8 cellular contexts compared by ENCODE assay signal in genomic region chr1:2236695-2237677, GRCh38. TPM values are rescaled to one million over a fixed set of nuclear protein-coding genes. Genes with fewer than 3 reads are reported as not detected.
DNase-seq lines count a peak whose midpoint lies in the region; ATAC-seq and TF ChIP-seq lines count a peak whose summit lies in the region.

No MANE protein-coding gene starts in this region.

- no peak overlapping the region for H2AFZ ChIP-seq in mesenchymal stem cell (ENCODE audit: low read depth, low read length)

- no peak overlapping the region for H2AK5ac ChIP-seq in mesenchymal stem cell (ENCODE audit: low read length, severe bottlenecking)

- peak overlapping the region in 1 of 2 experiments; percentile 70 for H3K18ac ChIP-seq in mesenchymal stem cell (ENCODE audit: low read depth in 1 of 2, low read length in 2 of 2)

- no peak overlapping the region for H3K4me3 Mint-ChIP-seq in MCF 10A (ENCODE audit: unreplicated experiment)

- CTCF ChIA-PET in MCF 10A (lab: Yijun Ruan, JAX): interaction anchor here (0.5 to 1.1 kb wide), 2 partner anchors 27 to 146 kb away, joined by 3 to 4 read pairs; no protein-coding TSS in a partner anchor

- peak overlapping the region; percentile 38 for H3K9ac ChIP-seq in mesenchymal stem cell (ENCODE audit: low read length)

- H3K9me3 Mint-ChIP-seq in MCF 10A (ENCODE audit: unreplicated experiment): no peaks in the 10 kb centered on the region

- H3K36me3 Mint-ChIP-seq in MCF 10A (ENCODE audit: insufficient read depth, unreplicated experiment): peaks cover 6% of the 10 kb centered on the region

- BruUV-seq in MCF 10A (replicated peaks; lab: Mats Ljungman, UMichigan): no TSS peak

- POLR2A ChIA-PET in MCF 10A (lab: Yijun Ruan, JAX): interaction anchor here (1.6 kb wide), 1 partner anchor 15 kb away, joined by 3 read pairs; no protein-coding TSS in a partner anchor

- peak overlapping the region in 1 of 2 experiments; percentile 2 for H3K14ac ChIP-seq in mesenchymal stem cell (ENCODE audit: low read length in 2 of 2)

- no peaks in the 10 kb centered on the region for H3K27me3 Mint-ChIP-seq in MCF 10A (ENCODE audit: insufficient read depth, unreplicated experiment)

- in situ Hi-C loops in transverse colon (cut with MboI; ENCODE audit: low pct_ligation_motif_present in 1 of 4, low pct_unique_long_range_greater_than_20kb in 1 of 4, low sequenced_read_pairs in 3 of 4): no loop called here

- peak overlapping the region; percentile 88 to 96 for H3K27ac ChIP-seq in breast epithelium
- H3K27ac ChIP-seq in mesenchymal stem cell (ENCODE audit: low read length, poor library complexity, severe bottlenecking): no peak overlapping the region
- peak overlapping the region; percentile 11 to 90 (median 84) for H3K27ac ChIP-seq in transverse colon

- ATAC-seq in GM19467 (IDR thresholded peaks at IDR 0.05; ENCODE audit: unreplicated experiment): no peak

- TF ChIP-seq CTCF in breast epithelium (IDR thresholded peaks at IDR 0.05) (no peak), MCF 10A (IDR thresholded peaks at IDR 0.05; ENCODE audit: unreplicated experiment) (no peak), transverse colon (IDR thresholded peaks at IDR 0.05) (no peak)

- intact Hi-C loops in breast epithelium (cut with DNase I; ENCODE audit: low total_unique reads): no loop called here
- intact Hi-C loops in MCF 10A (cut with micrococcal nuclease): no loop called here
- intact Hi-C loops in transverse colon (cut with DNase I; ENCODE audit: low total_unique reads): loop anchor here (5.0 kb wide), 1 partner anchor 40 kb away; no protein-coding TSS in a partner anchor

- H3K4me3 ChIP-seq in breast epithelium (peak overlapping the region in 1 of 3 donors; percentile 29), mesenchymal stem cell (ENCODE audit: insufficient read depth in 1 of 2, low read depth in 1 of 2, low read length in 2 of 2) (no peak overlapping the region), transverse colon (no peak overlapping the region)

- no peak overlapping the region for H3K4me2 ChIP-seq in mesenchymal stem cell (ENCODE audit: low read length, poor library complexity, severe bottlenecking)

- H3K9me3 ChIP-seq in breast epithelium (no peaks in the 10 kb centered on the region), mesenchymal stem cell (ENCODE audit: control insufficient read depth, low read length) (no peaks in the 10 kb centered on the region), transverse colon (no peaks in the 10 kb centered on the region)

- H4K8ac ChIP-seq in mesenchymal stem cell (ENCODE audit: low read length): no peak overlapping the region

- no peak overlapping the region for H4K91ac ChIP-seq in mesenchymal stem cell (ENCODE audit: low read length)

- no peak overlapping the region for H2BK5ac ChIP-seq in mesenchymal stem cell (ENCODE audit: low read depth, low read length, poor library complexity, severe bottlenecking)

- WGBS in mesenchymal stem cell: 91% methylated on average over 28 of the region's 28 CpGs
- WGBS in transverse colon (ENCODE audit: low coverage in 1 of 2), 2 donors: 66% methylated on average over 27 of the region's 28 CpGs; no CpG with 5 or more reads in 1 of the 2 donors

- H3K23ac ChIP-seq in mesenchymal stem cell (ENCODE audit: low read length in 2 of 2): no peak overlapping the region

- peaks cover 59 to 87% of the 10 kb centered on the region in 2 donors for H3K4me1 ChIP-seq in breast epithelium
- peaks cover 79% of the 10 kb centered on the region for H3K4me1 ChIP-seq in mesenchymal stem cell (ENCODE audit: control insufficient read depth, insufficient read depth, low read depth, low read length)
- peaks cover 67 to 90% (median 81%) of the 10 kb centered on the region in 4 donors for H3K4me1 ChIP-seq in transverse colon

- no peak overlapping the region for H2BK15ac ChIP-seq in mesenchymal stem cell (ENCODE audit: low read depth, poor library complexity, severe bottlenecking)

- H3K36me3 ChIP-seq in breast epithelium (no peaks in the 10 kb centered on the region), mesenchymal stem cell (ENCODE audit: control insufficient read depth in 1 of 2, insufficient read depth in 2 of 2, low read depth in 1 of 2, low read length in 2 of 2) (peaks cover 4 to 44% of the 10 kb centered on the region in 2 experiments), transverse colon (no peaks in the 10 kb centered on the region)

- peaks cover 29% of the 10 kb centered on the region for H3K4me1 Mint-ChIP-seq in MCF 10A (ENCODE audit: insufficient read depth, unreplicated experiment)

- TF ChIP-seq POLR2A in breast epithelium (IDR thresholded peaks at IDR 0.05) (no peak), transverse colon (IDR thresholded peaks at IDR 0.05) (no peak)

- H2BK120ac ChIP-seq in mesenchymal stem cell (ENCODE audit: low read depth, low read length): no peak overlapping the region

- DNase-seq in breast epithelium (ENCODE audit: low spot score in 2 of 2) (no peak), MCF 10A (ENCODE audit: unreplicated experiment) (no peak), mesenchymal stem cell (no peak), transverse colon (no peak), hippocampal formation (lab: John Stamatoyannopoulos, UW) (no peak), amygdala (lab: John Stamatoyannopoulos, UW) (no peak)
- peak; percentile 82 for DNase-seq in activated effector memory CD4-positive, alpha-beta T cell treated with anti-CD3 and anti-CD28 coated beads, Interleukin-2, amount 50 U/mL, for 16 hours

- no peak overlapping the region for H3K27ac Mint-ChIP-seq in MCF 10A (ENCODE audit: low read depth, unreplicated experiment)

- H3K27me3 ChIP-seq in breast epithelium (no peaks in the 10 kb centered on the region), mesenchymal stem cell (ENCODE audit: control insufficient read depth in 1 of 2, insufficient read depth in 1 of 2, low read length in 2 of 2) (no peaks in the 10 kb centered on the region), transverse colon (no peaks in the 10 kb centered on the region)

- no peak overlapping the region for H2BK12ac ChIP-seq in mesenchymal stem cell (ENCODE audit: low read length in 2 of 2)

- TF ChIP-seq EP300 in transverse colon (IDR thresholded peaks at IDR 0.05; ENCODE audit: low read depth): no peak

- no peaks in the 10 kb centered on the region for H3K79me1 ChIP-seq in mesenchymal stem cell (replicated peaks; ENCODE audit: low read length, poor library complexity, severe bottlenecking)

- no peak overlapping the region for H3K4ac ChIP-seq in mesenchymal stem cell (ENCODE audit: low read depth in 1 of 2, low read length in 2 of 2)

RNA-seq across cellular contexts. Expression of gene SKI, which starts 8.9 kb away (rescaled TPM):
- total RNA-seq in breast epithelium: 10 to 100 TPM; 22.1 to 33.8 (median 26.7) TPM
- 42.7 and 53.7 TPM in 2 replicates for total RNA-seq in MCF 10A (2022)
- 43.3 TPM for polyA plus RNA-seq in mesenchymal stem cell (2013, experiment 1 of 2)
- polyA plus RNA-seq in mesenchymal stem cell (2013, experiment 2 of 2): 44.2 TPM
- 10 to 100 TPM; 24.4 to 52.4 (median 32.2) TPM for total RNA-seq in transverse colon

RNA-seq across cellular contexts. Expression of gene FAAP20, which starts 42.4 kb away (rescaled TPM):
- total RNA-seq in breast epithelium (10 to 100 TPM; 28.6 to 33.1 (median 29.9) TPM), MCF 10A (2022) (75.9 and 88.8 TPM in 2 replicates), transverse colon (10 to 100 TPM; 19.4 to 84.5 (median 34.9) TPM)
- 84.5 TPM for polyA plus RNA-seq in mesenchymal stem cell (2013, experiment 1 of 2)
- polyA plus RNA-seq in mesenchymal stem cell (2013, experiment 2 of 2): 86.1 TPM
